1 cellular context compared by ENCODE assay signal in the genomic region with DNA sequence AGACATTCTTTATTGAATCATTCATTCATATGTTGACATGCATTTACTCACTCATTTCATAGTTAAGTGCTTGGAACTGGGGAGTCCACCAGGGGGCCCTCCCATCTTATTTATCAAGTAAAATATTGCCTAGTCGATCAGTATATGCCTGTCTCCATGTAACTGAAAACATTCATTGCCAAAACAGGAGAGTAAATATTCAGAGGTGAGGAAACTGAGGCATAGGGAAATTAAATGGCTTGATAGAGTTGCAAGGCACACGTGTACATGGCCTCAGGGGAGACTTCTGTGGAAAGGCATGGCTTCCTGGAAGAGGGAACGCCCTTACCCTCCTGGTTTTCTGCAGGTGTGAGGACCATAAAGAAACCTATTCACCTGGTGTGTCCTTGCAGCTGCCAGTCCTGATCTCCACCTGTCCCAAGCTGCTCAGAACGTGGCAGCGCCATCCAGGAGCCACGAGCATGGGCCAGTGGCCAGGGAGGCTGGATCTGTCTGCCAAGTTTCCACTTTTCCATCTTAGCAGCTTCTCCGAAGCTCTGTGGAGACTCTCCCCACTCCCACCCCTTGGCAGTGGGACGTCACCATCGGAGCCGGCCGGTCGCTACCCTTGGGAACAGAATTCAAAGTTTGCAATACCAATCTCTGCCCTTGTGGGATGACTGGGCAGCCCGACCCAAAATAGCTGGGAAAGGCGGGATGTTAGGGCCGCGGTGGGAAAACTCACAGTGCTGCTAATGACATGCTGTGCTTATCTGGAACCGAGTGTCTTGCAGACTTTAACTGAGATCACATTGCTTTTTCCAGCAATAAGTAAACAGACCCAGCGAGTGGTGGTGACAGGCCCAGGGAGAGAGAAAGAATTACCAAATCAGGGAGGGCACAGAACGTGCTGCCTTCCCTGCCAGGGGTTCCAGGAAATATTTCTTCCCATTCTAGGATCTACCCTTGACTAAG.
TF ChIP-seq lines count a peak whose summit lies in the region.

No MANE protein-coding gene starts in this region.

TF ChIP-seq in SK-N-SH, 30 proteins besides CTCF, POLR2A, EP300 and RAD21 (continued from another document):
- TF ChIP-seq POLR2AphosphoS5 (IDR thresholded peaks at IDR 0.05; ENCODE audit: low read depth, low read length), result no peak
- no peak for TF ChIP-seq FOSL2 (IDR thresholded peaks at IDR 0.05; ENCODE audit: borderline replicate concordance, low read depth)
- TF ChIP-seq RCOR1 (IDR thresholded peaks at IDR 0.05; ENCODE audit: low read length), result peak; percentile 29; the same call in 1 of the 2 replicates
